9 cellular contexts compared by ENCODE assay signal in genomic region chr1:154198756-154199562, GRCh38. TPM values are rescaled to one million over a fixed set of nuclear protein-coding genes. Genes with fewer than 3 reads are reported as not detected.
A peak's percentile ranks its signal among the peaks of the same experiment; 100 is the strongest.
DNase-seq lines count a peak whose midpoint lies in the region; ATAC-seq, FAIRE-seq and TF ChIP-seq lines count a peak whose summit lies in the region.
"Had no signal": no experiment of that assay in that cellular context is flagged by ENCODE, and none has a peak within 500 bp of the region (broad histone marks: within the 10 kb centered on the region; RNA-seq: fewer than 3 reads in every experiment).

No MANE protein-coding gene starts in this region.

- DNase-seq in BJ (ENCODE audit: low read depth) = no peak
- DNase-seq in GM12892 (ENCODE audit: insufficient read length) = no peak
- DNase-seq in NCI-H345 (lab: John Stamatoyannopoulos, UW) = peak; percentile 53
- peak; percentile 37 for DNase-seq in activated CD8-positive, alpha-beta memory T cell treated with anti-CD3 and anti-CD28 coated beads, Interleukin-2, amount 50 U/mL, for 4 hours
- peak; percentile 53 for DNase-seq in globus pallidus (ENCODE audit: low spot score)
- peak; percentile 40 for DNase-seq in prostate gland (ENCODE audit: low spot score)
- no peak for DNase-seq in GF-D8 (lab: John Stamatoyannopoulos, UW)

- intact Hi-C loops in prostate gland (cut with DNase I) = loop anchor here (5.0 to 10.0 kb wide), 2 partner anchors 73 to 136 kb away; partner anchors contain the start of gene HAX1

- H3K27ac ChIP-seq in prostate gland = peak overlapping the region; percentile 15 to 45

- ATAC-seq in HG03565 (IDR thresholded peaks at IDR 0.05; ENCODE audit: unreplicated experiment) = no peak

- FAIRE-seq in GM12892 (lab: Jason Lieb, UNC) = peak; percentile 82

- H3K27me3 ChIP-seq in BJ (ENCODE audit: control insufficient read depth, insufficient read depth, low read length) (peaks cover 4% of the 10 kb centered on the region), prostate gland (replicated peaks; ENCODE audit: insufficient read depth) (no peaks in the 10 kb centered on the region)

- H3K36me3 ChIP-seq in BJ (ENCODE audit: control insufficient read depth, insufficient read depth, low read length) = no peaks in the 10 kb centered on the region
- no peaks in the 10 kb centered on the region for H3K36me3 ChIP-seq in prostate gland

- peak; percentile 65 for TF ChIP-seq CTCF in BJ (IDR thresholded peaks at IDR 0.05; ENCODE audit: insufficient read depth, low read depth, low read length)
- TF ChIP-seq CTCF in prostate gland (IDR thresholded peaks at IDR 0.05) = peak; percentile 13 to 50 (median 38)

- no peak overlapping the region for H3K4me3 ChIP-seq in BJ (ENCODE audit: low read depth, low read length)
- no peak overlapping the region for H3K4me3 ChIP-seq in prostate gland

- no peak for TF ChIP-seq POLR2A in GM12892 (IDR thresholded peaks at IDR 0.05; ENCODE audit: low read depth, low read length)
- TF ChIP-seq POLR2A in prostate gland (IDR thresholded peaks at IDR 0.05) = no peak

- H3K9me3 ChIP-seq in prostate gland = no peaks in the 10 kb centered on the region

- H3K4me1 ChIP-seq in prostate gland (replicated peaks) = no peaks in the 10 kb centered on the region

- 3% methylated on average over 5 of the region's 5 CpGs for WGBS in prostate gland

- CTCF ChIA-PET in BJ (lab: Yijun Ruan, JAX) = interaction anchor here (0.6 to 3.0 kb wide), 19 partner anchors 8 to 353 kb away, joined by 3 to 19 read pairs (median 4); partner anchors contain the start of gene HAX1

- POLR2A ChIA-PET in BJ (lab: Charles Lee) = interaction anchor here (0.6 kb wide), 1 partner anchor 10 kb away, joined by 3 read pairs; no protein-coding TSS in a partner anchor

RNA-seq across cellular contexts. Expression of gene TPM3, which starts 7.1 kb away (rescaled TPM):
- polyA plus RNA-seq in BJ (2011; rRNA removed) = 275 and 376 TPM in 2 replicates
- 57.2 and 68.9 TPM in 2 replicates for polyA minus RNA-seq in BJ (2011; rRNA and poly(A)+ RNA removed)
- polyA plus RNA-seq in GM12892 (2012; ENCODE audit: missing spikeins) = 390 TPM
- 100 to 1,000 TPM; 147 to 277 TPM for total RNA-seq in prostate gland

RNA-seq across cellular contexts. Expression of gene CFAP141, which starts 7.2 kb away (rescaled TPM):
- not detected in 2 replicates for polyA plus RNA-seq in BJ (2011; rRNA removed)
- polyA minus RNA-seq in BJ (2011; rRNA and poly(A)+ RNA removed) = not detected in 2 replicates
- not detected for polyA plus RNA-seq in GM12892 (2012; ENCODE audit: missing spikeins)
- not detected for total RNA-seq in prostate gland
- total RNA-seq: pulmonary artery endothelial cell had no signal

RNA-seq across cellular contexts. Expression of gene UBAP2L, which starts 21.8 kb away (rescaled TPM):
- 111 and 134 TPM in 2 replicates for polyA plus RNA-seq in BJ (2011; rRNA removed)
- 86.7 and 88.4 TPM in 2 replicates for polyA minus RNA-seq in BJ (2011; rRNA and poly(A)+ RNA removed)
- polyA plus RNA-seq in GM12892 (2012; ENCODE audit: missing spikeins) = 123 TPM
- 100 to 1,000 TPM in 1 of 2 donors, 10 to 100 TPM in 1; 51.1 to 121 TPM for total RNA-seq in prostate gland

RNA-seq across cellular contexts. Expression of gene NUP210L, which starts 44.1 kb away (rescaled TPM):
- not detected in 2 replicates for polyA plus RNA-seq in BJ (2011; rRNA removed)
- not detected in 2 replicates for polyA minus RNA-seq in BJ (2011; rRNA and poly(A)+ RNA removed)
- polyA plus RNA-seq in GM12892 (2012; ENCODE audit: missing spikeins) = 0.11 TPM
- 1 to 10 TPM in 1 of 2 donors, under 1 TPM in 1; 0.05 to 5.7 TPM for total RNA-seq in prostate gland

Comparison
In these comparisons a context has a peak if more than half of its experiments do, and no peak if none do; other contexts are left out.
1. DNase-seq: peak in NCI-H345 (single experiment), activated CD8-positive, alpha-beta memory T cell treated with anti-CD3 and anti-CD28 coated beads, Interleukin-2, amount 50 U/mL, for 4 hours (single experiment), globus pallidus (single experiment) and prostate gland (single experiment); none in BJ (single experiment), GM12892 (single experiment) and GF-D8 (single experiment).